Comparison of ENCODE assay signal across 1 cellular context in genomic region chrX:43675965-43676628, GRCh38. TPM values are rescaled to one million over a fixed set of nuclear protein-coding genes. Genes with fewer than 3 reads are reported as not detected.
"Had no signal": no experiment of that assay in that cellular context is flagged by ENCODE, and none has a peak within 500 bp of the region (broad histone marks: within the 10 kb centered on the region; RNA-seq: fewer than 3 reads in every experiment).

No MANE protein-coding gene starts in this region.

RNA-seq across cellular contexts. Expression of gene MAOA, which starts 20.0 kb away (rescaled TPM):
- total RNA-seq: activated CD8-positive, alpha-beta T cell treated with anti-CD3 and anti-CD28 coated beads, Interleukin-2, amount 10 ng/mL, durations not matched to agents 7 days and 5 days had no signal
